In genomic region chr17:59786213-59786535, GRCh38 we compare ENCODE assay signal across 8 cellular contexts.
DNase-seq lines count a peak whose midpoint lies in the region; ATAC-seq and TF ChIP-seq lines count a peak whose summit lies in the region.

No MANE protein-coding gene starts in this region.

- no peaks in the 10 kb centered on the region for H3K27me3 ChIP-seq in mesenchymal stem cell (ENCODE audit: control insufficient read depth in 1 of 2, insufficient read depth in 1 of 2, low read length in 2 of 2)
- H3K27me3 ChIP-seq in upper lobe of left lung: no peaks in the 10 kb centered on the region

- H3K27ac ChIP-seq in angular gyrus (ENCODE audit: low read depth, low read length) (peak overlapping the region; percentile 45), mesenchymal stem cell (ENCODE audit: low read length, poor library complexity, severe bottlenecking) (peak overlapping the region; percentile 97), upper lobe of left lung (peak overlapping the region; percentile 85 to 95 (median 88))

- peak overlapping the region in 1 of 2 experiments; percentile 58 for H3K4ac ChIP-seq in mesenchymal stem cell (ENCODE audit: low read depth in 1 of 2, low read length in 2 of 2)

- H3K27ac Mint-ChIP-seq in activated naive CD4-positive, alpha-beta T cell treated with anti-CD3 and anti-CD28 coated beads, Interleukin-2, amount 50 U/mL, for 24 hours: peak overlapping the region; percentile 99

- H4K91ac ChIP-seq in mesenchymal stem cell (ENCODE audit: low read length): no peak overlapping the region

- H2BK5ac ChIP-seq in mesenchymal stem cell (ENCODE audit: low read depth, low read length, poor library complexity, severe bottlenecking): peak overlapping the region; percentile 33

- H3K36me3 Mint-ChIP-seq in activated naive CD4-positive, alpha-beta T cell treated with anti-CD3 and anti-CD28 coated beads, Interleukin-2, amount 50 U/mL, for 24 hours: peaks cover 2% of the 10 kb centered on the region

- H3K27me3 Mint-ChIP-seq in activated naive CD4-positive, alpha-beta T cell treated with anti-CD3 and anti-CD28 coated beads, Interleukin-2, amount 50 U/mL, for 24 hours: no peaks in the 10 kb centered on the region

- 6% methylated on average over 2 of the region's 2 CpGs for WGBS in mesenchymal stem cell
- 26 to 35% methylated on average over 2 of the region's 2 CpGs for WGBS in upper lobe of left lung, 2 donors

- peaks cover 50% of the 10 kb centered on the region for H3K4me1 Mint-ChIP-seq in activated naive CD4-positive, alpha-beta T cell treated with anti-CD3 and anti-CD28 coated beads, Interleukin-2, amount 50 U/mL, for 24 hours

- no peaks in the 10 kb centered on the region for H3K36me3 ChIP-seq in mesenchymal stem cell (ENCODE audit: control insufficient read depth in 1 of 2, insufficient read depth in 2 of 2, low read depth in 1 of 2, low read length in 2 of 2)
- no peaks in the 10 kb centered on the region for H3K36me3 ChIP-seq in upper lobe of left lung

- H3K4me3 ChIP-seq in mesenchymal stem cell (ENCODE audit: insufficient read depth in 1 of 2, low read depth in 1 of 2, low read length in 2 of 2): peak overlapping the region in 1 of 2 experiments; percentile 27
- peak overlapping the region in 2 of 4 donors; percentile 20 to 26 for H3K4me3 ChIP-seq in upper lobe of left lung

- peak overlapping the region in 1 of 2 experiments; percentile 57 for H3K18ac ChIP-seq in mesenchymal stem cell (ENCODE audit: low read depth in 1 of 2, low read length in 2 of 2)

- no peak for TF ChIP-seq EP300 in upper lobe of left lung (IDR thresholded peaks at IDR 0.05)

- ATAC-seq in upper lobe of left lung (ENCODE audit: low FRiP score in 2 of 2): no peak

- H2AK5ac ChIP-seq in mesenchymal stem cell (ENCODE audit: low read length, severe bottlenecking): peak overlapping the region; percentile 50

- H3K23ac ChIP-seq in mesenchymal stem cell (ENCODE audit: low read length in 2 of 2): no peak overlapping the region

- H3K9me3 Mint-ChIP-seq in activated naive CD4-positive, alpha-beta T cell treated with anti-CD3 and anti-CD28 coated beads, Interleukin-2, amount 50 U/mL, for 24 hours: no peaks in the 10 kb centered on the region

- no peak overlapping the region for H2AFZ ChIP-seq in mesenchymal stem cell (ENCODE audit: low read depth, low read length)

- DNase-seq in activated naive CD4-positive, alpha-beta T cell treated with Interleukin-2 at 50 U/mL for 16 hours: no peak
- DNase-seq in mesenchymal stem cell (no peak), upper lobe of left lung (no peak), iPS-NIHi7 (ENCODE audit: extremely low spot score) (no peak), cortex of kidney (lab: John Stamatoyannopoulos, UW) (no peak)
- no peak for DNase-seq in central memory CD4-positive, alpha-beta T cell

- no peak overlapping the region for H2BK15ac ChIP-seq in mesenchymal stem cell (ENCODE audit: low read depth, poor library complexity, severe bottlenecking)

- no peak overlapping the region for H3K4me2 ChIP-seq in mesenchymal stem cell (ENCODE audit: low read length, poor library complexity, severe bottlenecking)

- peak overlapping the region; percentile 83 for H3K9ac ChIP-seq in mesenchymal stem cell (ENCODE audit: low read length)

- peak in 2 of 6 experiments; percentile 19 to 24 for TF ChIP-seq CTCF in upper lobe of left lung (IDR thresholded peaks at IDR 0.05)

- no peak overlapping the region for H2BK12ac ChIP-seq in mesenchymal stem cell (ENCODE audit: low read length in 2 of 2)

- H3K14ac ChIP-seq in mesenchymal stem cell (ENCODE audit: low read length in 2 of 2): no peak overlapping the region

- no peak for TF ChIP-seq POLR2A in upper lobe of left lung (IDR thresholded peaks at IDR 0.05)

- no peaks in the 10 kb centered on the region for H3K79me1 ChIP-seq in mesenchymal stem cell (replicated peaks; ENCODE audit: low read length, poor library complexity, severe bottlenecking)

- H4K8ac ChIP-seq in mesenchymal stem cell (ENCODE audit: low read length): no peak overlapping the region

- peak overlapping the region; percentile 88 for H3K4me3 Mint-ChIP-seq in activated naive CD4-positive, alpha-beta T cell treated with anti-CD3 and anti-CD28 coated beads, Interleukin-2, amount 50 U/mL, for 24 hours

- no peak overlapping the region for H2BK120ac ChIP-seq in mesenchymal stem cell (ENCODE audit: low read depth, low read length)

- H3K9me3 ChIP-seq in mesenchymal stem cell (ENCODE audit: control insufficient read depth, low read length) (no peaks in the 10 kb centered on the region), upper lobe of left lung (no peaks in the 10 kb centered on the region)

- H3K4me1 ChIP-seq in mesenchymal stem cell (ENCODE audit: control insufficient read depth, insufficient read depth, low read depth, low read length): peaks cover 8% of the 10 kb centered on the region
- peaks cover 58 to 60% (median 58%) of the 10 kb centered on the region in 4 donors for H3K4me1 ChIP-seq in upper lobe of left lung

Comparison
In these comparisons a context has a peak if more than half of its experiments do, and no peak if none do; other contexts are left out.
1. H3K27ac ChIP-seq: peak in every context shown above with its lines; median percentile 97 in mesenchymal stem cell; 88 in upper lobe of left lung; 45 in angular gyrus.